ENCODE assay signal across 17 cellular contexts in genomic region chr6:32074996-32075532, GRCh38. TPM values are rescaled to one million over a fixed set of nuclear protein-coding genes. Genes with fewer than 3 reads are reported as not detected.
DNase-seq lines count a peak whose midpoint lies in the region; ATAC-seq and TF ChIP-seq lines count a peak whose summit lies in the region.
"Had no signal": no experiment of that assay in that cellular context is flagged by ENCODE, and none has a peak within 500 bp of the region (broad histone marks: within the 10 kb centered on the region; RNA-seq: fewer than 3 reads in every experiment).

No MANE protein-coding gene starts in this region.

- H4K20me1 ChIP-seq in smooth muscle cell (ENCODE audit: low read depth) = no peaks in the 10 kb centered on the region

- H3K27me3 ChIP-seq in left ventricle myocardium inferior (ENCODE audit: low read depth) (no peaks in the 10 kb centered on the region), smooth muscle cell (ENCODE audit: low read depth) (no peaks in the 10 kb centered on the region)

- H3K27ac ChIP-seq in left ventricle myocardium inferior (replicated peaks) (peak overlapping the region; percentile 50), smooth muscle cell (ENCODE audit: low read depth) (peak overlapping the region; percentile 77)
- H3K27ac ChIP-seq: prostate gland had no signal

- DNase-seq in left ventricle myocardium inferior (no peak), Right ventricle myocardium inferior (ENCODE audit: missing footprints) (no peak), astrocyte of the hippocampus (ENCODE audit: low read depth, low spot score) (peak; percentile 50), islet precursor cell (peak; percentile 79), smooth muscle cell (lab: John Stamatoyannopoulos, UW; ENCODE audit: unreplicated experiment) (no peak), left lobe of liver (ENCODE audit: low spot score) (no peak), NOMO-1 (lab: John Stamatoyannopoulos, UW; ENCODE audit: unreplicated experiment in 2 of 2) (no peak)
- DNase-seq: activated CD4-positive, alpha-beta T cell treated with anti-CD3 and anti-CD28 coated beads, Interleukin-2, amount 50 U/mL, for 1 hour; activated naive CD4-positive, alpha-beta T cell treated with anti-CD3 and anti-CD28 coated beads, Interleukin-2, amount 50 U/mL, for 16 hours; cortex of kidney; Karpas-422; natural killer cell; NCI-H69; OCI-M1 had no signal

- H3K4me1 ChIP-seq in left ventricle myocardium inferior (peaks cover 24% of the 10 kb centered on the region), smooth muscle cell (ENCODE audit: low read depth) (peaks cover 6% of the 10 kb centered on the region)
- H3K4me1 ChIP-seq: prostate gland had no signal

- intact Hi-C loops in left ventricle myocardium inferior (cut with micrococcal nuclease) (no loop called here), Right ventricle myocardium inferior (cut with DNase I) (no loop called here)

- H3K36me3 ChIP-seq in left ventricle myocardium inferior (peaks cover 78% of the 10 kb centered on the region), smooth muscle cell (ENCODE audit: low read depth) (no peaks in the 10 kb centered on the region)
- H3K36me3 ChIP-seq: prostate gland had no signal

- no peaks in the 10 kb centered on the region for H3K9me3 ChIP-seq in left ventricle myocardium inferior (replicated peaks)
- no peaks in the 10 kb centered on the region for H3K9me3 ChIP-seq in smooth muscle cell (replicated peaks; ENCODE audit: low read depth)
- H3K9me3 ChIP-seq: prostate gland had no signal

- H2AFZ ChIP-seq in smooth muscle cell (ENCODE audit: low read depth) = no peak overlapping the region

- no peaks in the 10 kb centered on the region for H3K79me2 ChIP-seq in smooth muscle cell (ENCODE audit: low read depth)

- TF ChIP-seq CTCF in left ventricle myocardium inferior (IDR thresholded peaks at IDR 0.05; ENCODE audit: borderline replicate concordance) (no peak), smooth muscle cell (IDR thresholded peaks at IDR 0.05; ENCODE audit: borderline replicate concordance, insufficient read depth, poor library complexity, severe bottlenecking) (no peak)

- no peak for ATAC-seq in Right ventricle myocardium inferior
- ATAC-seq in HG03442 (IDR thresholded peaks at IDR 0.05; ENCODE audit: unreplicated experiment) = no peak
- no peak for ATAC-seq in left lobe of liver
- ATAC-seq: natural killer cell had no signal

- H3F3A ChIP-seq in smooth muscle cell (ENCODE audit: low read depth) = peaks cover 8% of the 10 kb centered on the region

- peak overlapping the region; percentile 27 for H3K4me2 ChIP-seq in smooth muscle cell

- peak overlapping the region; percentile 32 for H3K9ac ChIP-seq in smooth muscle cell (ENCODE audit: low read depth)

- 75% methylated on average over 8 of the region's 8 CpGs for WGBS in smooth muscle cell (ENCODE audit: low lambda C conversion rate)

- no peak overlapping the region for H3K4me3 ChIP-seq in left ventricle myocardium inferior
- no peak overlapping the region for H3K4me3 ChIP-seq in smooth muscle cell
- H3K4me3 ChIP-seq: prostate gland had no signal

RNA-seq across cellular contexts. Expression of gene TNXB, which starts 34.1 kb away (rescaled TPM):
- total RNA-seq in left ventricle myocardium inferior (73.0 TPM), Right ventricle myocardium inferior (73.3 TPM), smooth muscle cell (1.1 and 1.8 TPM in 2 replicates), left lobe of liver (13.7 TPM)
- 1.1 and 4.3 TPM in 2 replicates for polyA plus RNA-seq in smooth muscle cell
- total RNA-seq: HT-29 had no signal

RNA-seq across cellular contexts. Expression of gene CYP21A2, which starts 36.8 kb away (rescaled TPM):
- 0.41 TPM for total RNA-seq in left ventricle myocardium inferior
- 0.30 TPM for total RNA-seq in Right ventricle myocardium inferior
- 0.58 TPM in 1 of 2 replicates, not detected in the other for total RNA-seq in smooth muscle cell
- 0.38 TPM in 1 of 2 replicates, not detected in the other for polyA plus RNA-seq in smooth muscle cell
- 9.0 TPM for total RNA-seq in left lobe of liver
- total RNA-seq: HT-29 had no signal

RNA-seq across cellular contexts. Expression of gene ATF6B, which starts 53.0 kb away (rescaled TPM):
- total RNA-seq in left ventricle myocardium inferior = 29.1 TPM
- 24.4 TPM for total RNA-seq in Right ventricle myocardium inferior
- total RNA-seq in smooth muscle cell = 22.2 and 23.0 TPM in 2 replicates
- 22.5 and 39.8 TPM in 2 replicates for polyA plus RNA-seq in smooth muscle cell
- total RNA-seq in left lobe of liver = 31.7 TPM

RNA-seq across cellular contexts. Expression of gene FKBPL, which starts 55.0 kb away (rescaled TPM):
- total RNA-seq in left ventricle myocardium inferior (2.7 TPM), Right ventricle myocardium inferior (2.8 TPM), smooth muscle cell (5.3 and 6.5 TPM in 2 replicates), left lobe of liver (2.2 TPM)
- 5.4 and 7.7 TPM in 2 replicates for polyA plus RNA-seq in smooth muscle cell

Comparison
In these comparisons a context has a peak if more than half of its experiments do, and no peak if none do; other contexts are left out.
1. DNase-seq: peak in astrocyte of the hippocampus (single experiment) and islet precursor cell (single experiment); none in left ventricle myocardium inferior (single experiment), Right ventricle myocardium inferior (single experiment), smooth muscle cell (single experiment), left lobe of liver (single experiment) and NOMO-1 (0 of 2).